Comparison of ENCODE assay signal across 9 cellular contexts in the genomic region with DNA sequence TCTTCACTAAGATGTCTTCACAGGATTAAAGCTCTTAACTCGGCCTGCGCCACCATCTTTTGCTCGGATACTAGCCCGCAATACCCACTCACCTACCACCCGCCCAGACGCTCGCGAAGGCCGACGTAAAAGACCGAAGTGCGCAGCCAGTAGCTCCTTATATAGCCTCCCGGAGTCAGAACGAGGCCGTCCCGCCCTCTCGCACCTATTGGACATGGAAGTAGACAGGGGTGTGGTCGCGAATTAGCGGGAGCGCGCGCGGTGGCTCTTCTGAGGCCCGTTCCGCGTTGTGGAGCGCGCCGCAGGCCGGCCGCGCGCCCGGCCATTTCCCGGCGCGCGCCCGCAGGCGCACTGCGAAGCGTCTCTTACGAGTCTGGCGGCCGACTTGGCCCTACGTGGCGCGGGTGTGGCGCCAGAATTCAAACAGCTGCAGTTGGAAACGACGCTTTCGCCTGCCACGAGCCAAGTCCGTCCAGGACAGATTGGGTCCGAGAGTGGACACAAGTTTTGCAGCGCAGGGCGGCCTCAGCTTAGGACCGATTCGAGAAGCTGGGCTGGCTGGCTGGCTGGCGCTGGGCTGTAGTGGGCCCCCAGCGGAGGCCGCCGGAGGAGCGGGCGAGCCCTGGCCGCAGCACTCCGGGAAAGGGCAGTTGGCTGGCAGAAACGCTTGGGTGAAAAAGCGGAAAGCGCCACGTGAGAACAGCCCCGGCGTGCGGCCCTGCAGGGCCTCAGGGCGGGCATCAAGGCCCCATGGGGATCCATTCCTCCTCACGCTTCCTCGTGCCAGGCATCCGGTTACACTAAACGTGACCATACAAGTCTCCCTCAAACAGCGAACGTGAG. TPM values are rescaled to one million over a fixed set of nuclear protein-coding genes. Genes with fewer than 3 reads are reported as not detected.
DNase-seq lines count a peak whose midpoint lies in the region; ATAC-seq, FAIRE-seq and TF ChIP-seq lines count a peak whose summit lies in the region.
"Had no signal": no experiment of that assay in that cellular context is flagged by ENCODE, and none has a peak within 500 bp of the region (broad histone marks: within the 10 kb centered on the region; RNA-seq: fewer than 3 reads in every experiment).

No MANE protein-coding gene starts in this region.

- no peak for TF ChIP-seq CTCF in BJ (IDR thresholded peaks at IDR 0.05; ENCODE audit: insufficient read depth, low read depth, low read length)
- TF ChIP-seq CTCF in colonic mucosa (IDR thresholded peaks at IDR 0.05), result no peak

- no peaks in the 10 kb centered on the region for H3K9me3 ChIP-seq in colonic mucosa

- H3K4me1 ChIP-seq in colonic mucosa, result peaks cover 14% of the 10 kb centered on the region

- intact Hi-C loops in colonic mucosa (cut with DNase I), result loop anchor here (2.0 to 5.0 kb wide), 2 partner anchors 36 to 87 kb away; a partner anchor contains a TSS

- no peaks in the 10 kb centered on the region for H3K27me3 ChIP-seq in BJ (ENCODE audit: control insufficient read depth, insufficient read depth, low read length)
- no peaks in the 10 kb centered on the region for H3K27me3 ChIP-seq in colonic mucosa

- H3K4me3 ChIP-seq in BJ (ENCODE audit: low read depth, low read length), result peak overlapping the region; percentile 97
- peak overlapping the region; percentile 71 for H3K4me3 ChIP-seq in colonic mucosa

- H3K9ac ChIP-seq in colonic mucosa (ENCODE audit: low read depth in 2 of 2, low read length in 2 of 2), result peak overlapping the region; percentile 78 to 99

- DNase-seq in BJ (ENCODE audit: low read depth), result peak; percentile 97
- DNase-seq in GM19239 (ENCODE audit: insufficient read length, low spot score), result peak; percentile 61
- peak; percentile 87 for DNase-seq in NCI-H510A treated with DMSO at 0.1 percent for 48 hours (lab: John Stamatoyannopoulos, UW)
- DNase-seq in activated CD4-positive, alpha-beta T cell treated with anti-CD3 and anti-CD28 coated beads for 4 hours, result peak; percentile 98
- peak; percentile 99 for DNase-seq in colonic mucosa
- DNase-seq in left kidney (ENCODE audit: low read depth, low spot score), result peak; percentile 99
- peak; percentile 97 for DNase-seq in stimulated activated CD4-positive, alpha-beta T cell treated with anti-CD3 and anti-CD28 coated beads, Interleukin-1b, Interleukin-23, amount 100 ng/mL, for 48 hours

- peak; percentile 82 for ATAC-seq in HG03442 (IDR thresholded peaks at IDR 0.05; ENCODE audit: unreplicated experiment)

- CTCF ChIA-PET in BJ (lab: Yijun Ruan, JAX), result interaction anchor here (1.1 to 2.2 kb wide), 4 partner anchors 8 to 212 kb away, joined by 3 to 7 read pairs (median 4); a partner anchor contains a TSS

- H3K36me3 ChIP-seq in BJ (ENCODE audit: control insufficient read depth, insufficient read depth, low read length) (no peaks in the 10 kb centered on the region), colonic mucosa (no peaks in the 10 kb centered on the region)

- peak overlapping the region; percentile 84 for H3K27ac ChIP-seq in colonic mucosa

- POLR2A ChIA-PET in BJ (lab: Charles Lee), result interaction anchor here (0.6 to 3.4 kb wide), 10 partner anchors 9 to 1059 kb away, joined by 3 to 62 read pairs (median 4); a partner anchor contains a TSS

- FAIRE-seq in GM19239 (lab: Jason Lieb, UNC), result peak; percentile 96
- FAIRE-seq: endometrium had no signal

RNA-seq across cellular contexts. Expression of a gene that starts 36.1 kb away (rescaled TPM):
- 7.6 and 20.0 TPM in 2 replicates for polyA plus RNA-seq in BJ (2011; rRNA removed)
- polyA minus RNA-seq in BJ (2011; rRNA and poly(A)+ RNA removed), result 10.7 and 20.8 TPM in 2 replicates
- 10 to 100 TPM; 87.7 to 99.3 TPM for total RNA-seq in colonic mucosa

Comparison
In these comparisons a context has a peak if more than half of its experiments do, and no peak if none do; other contexts are left out.
1. Peak in every context shown above with its lines: DNase-seq, ATAC-seq, H3K4me3 ChIP-seq and H3K27ac ChIP-seq.